ENCODE assay signal across 31 cellular contexts in genomic region chr10:64344211-64344610, GRCh38.
"Had no signal": no experiment of that assay in that cellular context is flagged by ENCODE, and none has a peak within 500 bp of the region (broad histone marks: within the 10 kb centered on the region; RNA-seq: fewer than 3 reads in every experiment).

No MANE protein-coding gene starts in this region.

- H3K27me3 ChIP-seq: adrenal gland, breast epithelium, cardiac muscle cell, esophagus squamous epithelium, gastroesophageal sphincter had no signal

- H3K4me3 Mint-ChIP-seq: activated CD4-positive, alpha-beta memory T cell treated with anti-CD3 and anti-CD28 coated beads for 36 hours; activated CD4-positive, alpha-beta T cell treated with anti-CD3 and anti-CD28 coated beads for 36 hours; activated CD4-positive, alpha-beta T cell treated with anti-CD3 and anti-CD28 coated beads, Interleukin-2, amount 10 ng/mL, durations not matched to agents 24 days and 14 days; activated CD8-positive, alpha-beta memory T cell treated with anti-CD3 and anti-CD28 coated beads, Interleukin-2, amount 10 ng/mL, durations not matched to agents 7 days and 5 days; activated CD8-positive, alpha-beta T cell treated with anti-CD3 and anti-CD28 coated beads, Interleukin-2, amount 10 ng/mL, durations not matched to agents 7 days and 5 days; activated naive CD4-positive, alpha-beta T cell treated with anti-CD3 and anti-CD28 coated beads for 36 hours; activated naive CD4-positive, alpha-beta T cell treated with anti-CD3 and anti-CD28 coated beads, Interleukin-2, amount 50 U/mL, for 24 hours; activated naive CD8-positive, alpha-beta T cell treated with anti-CD3 and anti-CD28 coated beads for 36 hours; activated naive CD8-positive, alpha-beta T cell treated with anti-CD3 and anti-CD28 coated beads, Interleukin-2, amount 50 U/mL, for 24 hours; activated T-helper 1 cell treated with anti-CD3 and anti-CD28 coated beads, Interleukin-12 subunit alpha, Interleukin-12 subunit beta, Interleukin-2, Interleukin-4 antibody, amounts not matched to agents 30 ng/mL and 10 ng/mL and 1 ng/mL, durations not matched to agents 14 hours and 24 hours and 36 hours; brain had no signal

- H3K27ac ChIP-seq: adrenal gland, breast epithelium, cardiac muscle cell, epithelial cell of prostate, esophagus squamous epithelium, gastroesophageal sphincter had no signal

- H3K9me3 Mint-ChIP-seq: activated CD4-positive, alpha-beta T cell treated with anti-CD3 and anti-CD28 coated beads, Interleukin-2, amount 10 ng/mL, durations not matched to agents 24 days and 14 days; activated naive CD8-positive, alpha-beta T cell treated with anti-CD3 and anti-CD28 coated beads for 36 hours; activated T-helper 1 cell treated with anti-CD3 and anti-CD28 coated beads, Interleukin-12 subunit alpha, Interleukin-12 subunit beta, Interleukin-2, Interleukin-4 antibody, amounts not matched to agents 30 ng/mL and 10 ng/mL and 1 ng/mL, durations not matched to agents 14 hours and 24 hours and 36 hours; brain had no signal

- DNase-seq: activated CD4-positive, alpha-beta memory T cell treated with anti-CD3 and anti-CD28 coated beads for 36 hours; activated CD4-positive, alpha-beta T cell treated with anti-CD3 and anti-CD28 coated beads for 36 hours; activated CD4-positive, alpha-beta T cell treated with anti-CD3 and anti-CD28 coated beads, Interleukin-2, amount 10 ng/mL, durations not matched to agents 24 days and 14 days; activated CD4-positive, CD25-positive, alpha-beta regulatory T cell; activated CD4-positive, CD25-positive, alpha-beta regulatory T cell treated with anti-CD3 and anti-CD28 coated beads, Interleukin-2, amount 50 U/mL, for 72 hours; activated CD8-positive, alpha-beta memory T cell treated with anti-CD3 and anti-CD28 coated beads, Interleukin-2, amount 10 ng/mL, durations not matched to agents 7 days and 5 days; activated CD8-positive, alpha-beta memory T cell treated with anti-CD3 and anti-CD28 coated beads, Interleukin-2, amount 50 U/mL, for 4 hours; activated CD8-positive, alpha-beta T cell treated with anti-CD3 and anti-CD28 coated beads, Interleukin-2, amount 10 ng/mL, durations not matched to agents 7 days and 5 days; activated effector memory CD4-positive, alpha-beta T cell treated with anti-CD3 and anti-CD28 coated beads, Interleukin-2, amount 50 U/mL, for 16 hours; activated naive CD4-positive, alpha-beta T cell treated with anti-CD3 and anti-CD28 coated beads for 36 hours; activated naive CD8-positive, alpha-beta T cell treated with anti-CD3 and anti-CD28 coated beads for 36 hours; activated naive CD8-positive, alpha-beta T cell treated with anti-CD3 and anti-CD28 coated beads, Interleukin-2, amount 50 U/mL, for 24 hours; activated T-cell treated with anti-CD3 and anti-CD28 coated beads, Interleukin-2, amount 50 U/mL, for 1 hour; activated T-cell treated with anti-CD3 and anti-CD28 coated beads, Interleukin-2, amount 50 U/mL, for 48 hours; adrenal gland; amygdala; aorta; cortex of kidney; dermis blood vessel endothelial cell; effector CD8-positive, alpha-beta T cell; esophagus squamous epithelium; foreskin melanocyte; T-helper 2 cell had no signal

- H3K27ac Mint-ChIP-seq: activated CD4-positive, alpha-beta memory T cell treated with anti-CD3 and anti-CD28 coated beads for 36 hours; activated CD4-positive, alpha-beta T cell treated with anti-CD3 and anti-CD28 coated beads for 36 hours; activated CD4-positive, alpha-beta T cell treated with anti-CD3 and anti-CD28 coated beads, Interleukin-2, amount 10 ng/mL, durations not matched to agents 24 days and 14 days; activated CD8-positive, alpha-beta memory T cell treated with anti-CD3 and anti-CD28 coated beads, Interleukin-2, amount 10 ng/mL, durations not matched to agents 7 days and 5 days; activated CD8-positive, alpha-beta T cell treated with anti-CD3 and anti-CD28 coated beads, Interleukin-2, amount 10 ng/mL, durations not matched to agents 7 days and 5 days; activated naive CD4-positive, alpha-beta T cell treated with anti-CD3 and anti-CD28 coated beads for 36 hours; activated naive CD4-positive, alpha-beta T cell treated with anti-CD3 and anti-CD28 coated beads, Interleukin-2, amount 50 U/mL, for 24 hours; activated naive CD8-positive, alpha-beta T cell treated with anti-CD3 and anti-CD28 coated beads for 36 hours; activated naive CD8-positive, alpha-beta T cell treated with anti-CD3 and anti-CD28 coated beads, Interleukin-2, amount 50 U/mL, for 24 hours; activated T-helper 1 cell treated with anti-CD3 and anti-CD28 coated beads, Interleukin-12 subunit alpha, Interleukin-12 subunit beta, Interleukin-2, Interleukin-4 antibody, amounts not matched to agents 30 ng/mL and 10 ng/mL and 1 ng/mL, durations not matched to agents 14 hours and 24 hours and 36 hours; activated T-helper 2 cell treated with anti-CD3 and anti-CD28 coated beads, Interferon-gamma antibody, Interleukin-2, Interleukin-4, amounts not matched to agents 10 μg/mL and 5 μg/mL and 100 μg/mL, durations not matched to agents 14 hours and 24 hours and 36 hours; brain had no signal

- H3K4me3 ChIP-seq: adrenal gland, breast epithelium, cardiac muscle cell, esophagus squamous epithelium, gastroesophageal sphincter had no signal

- H3K4me1 Mint-ChIP-seq: activated CD4-positive, alpha-beta T cell treated with anti-CD3 and anti-CD28 coated beads for 36 hours; activated CD4-positive, alpha-beta T cell treated with anti-CD3 and anti-CD28 coated beads, Interleukin-2, amount 10 ng/mL, durations not matched to agents 24 days and 14 days; activated CD8-positive, alpha-beta memory T cell treated with anti-CD3 and anti-CD28 coated beads, Interleukin-2, amount 10 ng/mL, durations not matched to agents 7 days and 5 days; activated naive CD4-positive, alpha-beta T cell treated with anti-CD3 and anti-CD28 coated beads, Interleukin-2, amount 50 U/mL, for 24 hours; activated naive CD8-positive, alpha-beta T cell treated with anti-CD3 and anti-CD28 coated beads for 36 hours; activated naive CD8-positive, alpha-beta T cell treated with anti-CD3 and anti-CD28 coated beads, Interleukin-2, amount 50 U/mL, for 24 hours had no signal

- ATAC-seq: activated CD4-positive, alpha-beta T cell treated with anti-CD3 and anti-CD28 coated beads for 36 hours; activated CD8-positive, alpha-beta memory T cell treated with anti-CD3 and anti-CD28 coated beads, Interleukin-2, amount 10 ng/mL, durations not matched to agents 7 days and 5 days; activated CD8-positive, alpha-beta T cell treated with anti-CD3 and anti-CD28 coated beads, Interleukin-2, amount 10 ng/mL, durations not matched to agents 7 days and 5 days; activated naive CD8-positive, alpha-beta T cell treated with anti-CD3 and anti-CD28 coated beads, Interleukin-2, amount 50 U/mL, for 24 hours; gastroesophageal sphincter had no signal

- H3K36me3 ChIP-seq: adrenal gland, breast epithelium, cardiac muscle cell, esophagus squamous epithelium, gastroesophageal sphincter had no signal

- H3K4me1 ChIP-seq: adrenal gland, breast epithelium, esophagus squamous epithelium had no signal

- H3K36me3 Mint-ChIP-seq: activated CD4-positive, alpha-beta memory T cell treated with anti-CD3 and anti-CD28 coated beads for 36 hours; activated CD8-positive, alpha-beta memory T cell treated with anti-CD3 and anti-CD28 coated beads, Interleukin-2, amount 10 ng/mL, durations not matched to agents 7 days and 5 days; activated naive CD4-positive, alpha-beta T cell treated with anti-CD3 and anti-CD28 coated beads, Interleukin-2, amount 50 U/mL, for 24 hours; activated naive CD8-positive, alpha-beta T cell treated with anti-CD3 and anti-CD28 coated beads for 36 hours; brain had no signal

- H3K9me3 ChIP-seq: adrenal gland, breast epithelium, esophagus squamous epithelium, gastroesophageal sphincter had no signal

- H3K27me3 Mint-ChIP-seq: activated CD4-positive, alpha-beta memory T cell treated with anti-CD3 and anti-CD28 coated beads for 36 hours; activated CD4-positive, alpha-beta T cell treated with anti-CD3 and anti-CD28 coated beads for 36 hours; activated CD4-positive, alpha-beta T cell treated with anti-CD3 and anti-CD28 coated beads, Interleukin-2, amount 10 ng/mL, durations not matched to agents 24 days and 14 days; activated CD8-positive, alpha-beta memory T cell treated with anti-CD3 and anti-CD28 coated beads, Interleukin-2, amount 10 ng/mL, durations not matched to agents 7 days and 5 days; activated naive CD4-positive, alpha-beta T cell treated with anti-CD3 and anti-CD28 coated beads, Interleukin-2, amount 50 U/mL, for 24 hours; activated naive CD8-positive, alpha-beta T cell treated with anti-CD3 and anti-CD28 coated beads for 36 hours; activated naive CD8-positive, alpha-beta T cell treated with anti-CD3 and anti-CD28 coated beads, Interleukin-2, amount 50 U/mL, for 24 hours; brain had no signal
